ENCODE assay signal across 1 cellular context in genomic region chr14:70666364-70666691, GRCh38.
TF ChIP-seq lines count a peak whose summit lies in the region.

No MANE protein-coding gene starts in this region.

TF ChIP-seq in IMR-90, 13 proteins besides CTCF, POLR2A, EP300 and RAD21 (continued from another document):
- TF ChIP-seq RFX5 (IDR thresholded peaks at IDR 0.05; ENCODE audit: low read depth, low read length), result no peak
